8 cellular contexts compared by ENCODE assay signal in genomic region chr7:112206238-112207105, GRCh38. TPM values are rescaled to one million over a fixed set of nuclear protein-coding genes. Genes with fewer than 3 reads are reported as not detected.
DNase-seq lines count a peak whose midpoint lies in the region; ATAC-seq and TF ChIP-seq lines count a peak whose summit lies in the region.

DOCK4 (minus strand) TSS chr7:112206399; CDS start chr7:112206138, 261 bp downstream.
ZNF277 (plus strand) TSS chr7:112206695; CDS start chr7:112206717, 22 bp downstream.

- peak within 1 kb of the TSS; percentile 93 for H3K4me2 ChIP-seq in GM23338

- H3K36me3 Mint-ChIP-seq in GM23338 (ENCODE audit: low read depth) (no peaks in the 10 kb centered on the region; the same call in 1 of the 3 replicates), naive B cell (no peaks in the 10 kb centered on the region)
- no peaks in the 10 kb centered on the region for H3K36me3 Mint-ChIP-seq in stimulated activated effector memory CD8-positive, alpha-beta T cell treated with anti-CD3 and anti-CD28 coated beads, Interleukin-12 subunit alpha, Interleukin-12 subunit beta, amount 100 ng/mL, for 72 hours

- H3K27me3 Mint-ChIP-seq in GM23338 (ENCODE audit: insufficient read depth, low read depth, poor library complexity): peaks cover 6% of the 10 kb centered on the region
- H3K27me3 Mint-ChIP-seq in naive B cell: peaks cover 25 to 40% (median 33%) of the 10 kb centered on the region in 3 donors

- H3K36me3 ChIP-seq in GM23338 (ENCODE audit: insufficient read depth): no peaks in the 10 kb centered on the region

- peaks cover 37% of the 10 kb centered on the region for H3K4me1 ChIP-seq in GM23338 (ENCODE audit: insufficient read depth)

- peaks cover 90% of the 10 kb centered on the region for H3K79me2 ChIP-seq in GM23338 (replicated peaks; ENCODE audit: insufficient read depth)

- H3K27ac ChIP-seq in GM23338 (ENCODE audit: low read depth): peak within 1 kb of the TSS; percentile 56; the same call in 1 of the 2 replicates

- H3K4me3 Mint-ChIP-seq in GM23338 (peak within 1 kb of the TSS; percentile 99), naive B cell (peak within 1 kb of the TSS; percentile 94 to 98 (median 98))
- H3K4me3 Mint-ChIP-seq in stimulated activated effector memory CD8-positive, alpha-beta T cell treated with anti-CD3 and anti-CD28 coated beads, Interleukin-12 subunit alpha, Interleukin-12 subunit beta, amount 100 ng/mL, for 72 hours: peak within 1 kb of the TSS; percentile 99

- no peaks in the 10 kb centered on the region for H3K27me3 ChIP-seq in GM23338 (ENCODE audit: insufficient read depth)

- ATAC-seq in GM23338 (peak; percentile 82), naive B cell (ENCODE audit: low read depth in 2 of 2) (peak; percentile 86 to 88)
- peak; percentile 96 for ATAC-seq in stimulated activated effector memory CD8-positive, alpha-beta T cell treated with anti-CD3 and anti-CD28 coated beads, Interleukin-12 subunit alpha, Interleukin-12 subunit beta, amount 100 ng/mL, for 72 hours

- H3K9me3 Mint-ChIP-seq in GM23338: no peaks in the 10 kb centered on the region; the same call in 1 of the 3 replicates
- peaks cover 0 to 3% (median 0%) of the 10 kb centered on the region in 7 donors for H3K9me3 Mint-ChIP-seq in naive B cell
- H3K9me3 Mint-ChIP-seq in stimulated activated effector memory CD8-positive, alpha-beta T cell treated with anti-CD3 and anti-CD28 coated beads, Interleukin-12 subunit alpha, Interleukin-12 subunit beta, amount 100 ng/mL, for 72 hours: no peaks in the 10 kb centered on the region

- H3K4me1 Mint-ChIP-seq in GM23338 (peaks cover 28% of the 10 kb centered on the region), naive B cell (peaks cover 34 to 41% (median 38%) of the 10 kb centered on the region in 3 donors)
- peaks cover 35% of the 10 kb centered on the region for H3K4me1 Mint-ChIP-seq in stimulated activated effector memory CD8-positive, alpha-beta T cell treated with anti-CD3 and anti-CD28 coated beads, Interleukin-12 subunit alpha, Interleukin-12 subunit beta, amount 100 ng/mL, for 72 hours

- DNase-seq in Daoy (ENCODE audit: low read depth) (peak; percentile 100), GM23338 (ENCODE audit: low spot score) (peak; percentile 100), Kasumi-1 (lab: John Stamatoyannopoulos, UW) (peak; percentile 98), RKO (ENCODE audit: low spot score) (peak; percentile 100), fibroblast of gingiva (ENCODE audit: low read depth) (peak; percentile 99), naive B cell (peak; percentile 99)
- DNase-seq in activated T-helper 1 cell treated with anti-CD3 and anti-CD28 coated beads, Interleukin-2, amount 50 U/mL, for 16 hours (ENCODE audit: low read depth in 1 of 2, low spot score in 1 of 2): peak; percentile 98 to 99
- peak; percentile 97 to 99 for DNase-seq in stimulated activated effector memory CD8-positive, alpha-beta T cell treated with anti-CD3 and anti-CD28 coated beads, Interleukin-12 subunit alpha, Interleukin-12 subunit beta, amount 100 ng/mL, for 72 hours (ENCODE audit: low spot score in 2 of 2)

- H3K27ac Mint-ChIP-seq in GM23338: peak within 1 kb of the TSS; percentile 93
- peak within 1 kb of the TSS; percentile 76 to 97 (median 92) for H3K27ac Mint-ChIP-seq in naive B cell
- peak within 1 kb of the TSS; percentile 96 for H3K27ac Mint-ChIP-seq in stimulated activated effector memory CD8-positive, alpha-beta T cell treated with anti-CD3 and anti-CD28 coated beads, Interleukin-12 subunit alpha, Interleukin-12 subunit beta, amount 100 ng/mL, for 72 hours

- no peaks in the 10 kb centered on the region for H3F3A ChIP-seq in GM23338 (replicated peaks; ENCODE audit: low read depth)

- peaks cover 21% of the 10 kb centered on the region for H4K20me1 ChIP-seq in GM23338 (replicated peaks; ENCODE audit: insufficient read depth)

- no peaks in the 10 kb centered on the region for H3K9me2 ChIP-seq in GM23338 (ENCODE audit: insufficient read depth)

- H2AFZ ChIP-seq in GM23338: peak within 1 kb of the TSS; percentile 88

- H3K4me3 ChIP-seq in GM23338: peak within 1 kb of the TSS; percentile 86

- no peak for TF ChIP-seq CTCF in GM23338 (conservative IDR thresholded peaks at IDR 0.05; ENCODE audit: low read depth in 2 of 2)

TF ChIP-seq in GM23338, 12 proteins besides CTCF, POLR2A, EP300 and RAD21 (continues in another document):
- TF ChIP-seq EZH2 (IDR thresholded peaks at IDR 0.05; ENCODE audit: low read depth, unreplicated experiment): no peak
- TF ChIP-seq ETS1 (IDR thresholded peaks at IDR 0.05): peak; percentile 94
- TF ChIP-seq EZH2phosphoT487 (IDR thresholded peaks at IDR 0.05; ENCODE audit: unreplicated experiment): no peak
- TF ChIP-seq JUNB (IDR thresholded peaks at IDR 0.05; ENCODE audit: unreplicated experiment): no peak
- no peak for TF ChIP-seq ZNF114 (CRISPR knock-in tag; IDR thresholded peaks at IDR 0.05)
- peak; percentile 79 for TF ChIP-seq STAT1 (IDR thresholded peaks at IDR 0.05; ENCODE audit: unreplicated experiment)
- TF ChIP-seq CREB1 (CRISPR knock-in tag; IDR thresholded peaks at IDR 0.05; ENCODE audit: low read depth): peak; percentile 78
- peak; percentile 72 for TF ChIP-seq POLR2AphosphoS5 (IDR thresholded peaks at IDR 0.05; ENCODE audit: low read depth)
- no peak for TF ChIP-seq REST (IDR thresholded peaks at IDR 0.05; ENCODE audit: unreplicated experiment)
- no peak for TF ChIP-seq ZNF331 (CRISPR knock-in tag; IDR thresholded peaks at IDR 0.05; ENCODE audit: low read depth)
- no peak; the same call in 1 of the 2 replicates for TF ChIP-seq NANOG (IDR thresholded peaks at IDR 0.05; ENCODE audit: borderline replicate concordance)

RNA-seq across cellular contexts. Expression of gene DOCK4, which starts in this region (rescaled TPM):
- 10.7 and 17.2 TPM in 2 replicates for total RNA-seq in Daoy (2014; rRNA removed; shearing (Covaris generic))
- 33.8 and 38.8 TPM in 2 replicates for total RNA-seq in GM23338 (2014; rRNA removed; shearing (Covaris generic))
- polyA plus RNA-seq in GM23338 (2016; fragmentation: Nextera tagmentation; extraction: Ambion mirVana): 6.3 and 6.8 TPM in 2 replicates
- polyA plus RNA-seq in naive B cell (ENCODE audit: low read depth in 6 of 6): under 1 TPM in 3 of 6 donors, not detected in 3; 0.16 to 0.55 (median 0.28) TPM

RNA-seq across cellular contexts. Expression of gene ZNF277, which starts in this region (rescaled TPM):
- total RNA-seq in Daoy (2014; rRNA removed; shearing (Covaris generic)): 40.4 and 52.1 TPM in 2 replicates
- total RNA-seq in GM23338 (2014; rRNA removed; shearing (Covaris generic)): 22.5 and 25.4 TPM in 2 replicates
- polyA plus RNA-seq in GM23338 (2016; fragmentation: Nextera tagmentation; extraction: Ambion mirVana) (28.9 and 30.0 TPM in 2 replicates), naive B cell (ENCODE audit: low read depth in 6 of 6) (10 to 100 TPM; 13.6 to 23.8 (median 20.6) TPM)

Comparison
In these comparisons a context has a peak if more than half of its experiments do, and no peak if none do; other contexts are left out.
1. Peak in every context shown above with its lines: DNase-seq, ATAC-seq, H3K4me3 ChIP-seq and H3K27ac ChIP-seq.